Comparison of ENCODE assay signal across 9 cellular contexts in the genomic region with DNA sequence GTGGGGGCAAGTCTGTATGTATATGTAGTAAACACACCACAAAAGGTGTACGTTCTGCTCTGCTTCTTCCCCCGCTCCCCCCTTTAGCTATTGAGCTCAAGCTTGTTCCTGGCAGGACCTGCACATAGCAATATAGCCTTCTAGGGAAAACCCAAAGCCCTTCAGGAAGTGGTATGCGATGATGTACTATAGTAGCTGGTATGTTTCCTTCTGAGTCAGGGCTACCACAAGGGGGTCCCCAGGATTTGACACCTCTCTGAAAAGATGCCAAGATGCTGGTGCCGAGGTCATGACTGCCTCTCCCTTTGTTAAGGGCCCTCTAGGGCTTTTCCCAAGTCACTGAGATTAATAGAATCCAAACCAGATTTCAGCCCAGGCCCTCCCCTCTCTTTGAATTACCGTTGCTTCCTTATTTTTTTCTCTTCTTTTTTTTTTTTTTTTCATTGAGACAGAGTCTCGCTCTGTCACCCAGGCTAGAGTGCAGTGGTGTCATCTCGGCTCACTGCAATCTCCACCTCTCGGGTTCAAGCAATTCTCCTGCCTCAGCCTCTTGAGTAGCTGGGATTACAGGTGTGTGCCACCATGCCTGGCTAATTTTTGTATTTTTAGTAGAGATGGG.
DNase-seq lines count a peak whose midpoint lies in the region; ATAC-seq and TF ChIP-seq lines count a peak whose summit lies in the region.
"Had no signal": no experiment of that assay in that cellular context is flagged by ENCODE, and none has a peak within 500 bp of the region (broad histone marks: within the 10 kb centered on the region; RNA-seq: fewer than 3 reads in every experiment).

No MANE protein-coding gene starts in this region.

- intact Hi-C loops in cardiac septum (cut with DNase I), result no loop called here

- peaks cover 3% of the 10 kb centered on the region for H3K9me3 Mint-ChIP-seq in glutamatergic neuron (ENCODE audit: unreplicated experiment)

- ATAC-seq in GM19438 (IDR thresholded peaks at IDR 0.05; ENCODE audit: low read depth, unreplicated experiment) (peak; percentile 89), HG03432 (IDR thresholded peaks at IDR 0.05; ENCODE audit: unreplicated experiment) (peak; percentile 96)
- ATAC-seq: Panc1 had no signal

- H3K27ac Mint-ChIP-seq in glutamatergic neuron (ENCODE audit: unreplicated experiment), result no peak overlapping the region

- H3K27me3 Mint-ChIP-seq in glutamatergic neuron (ENCODE audit: unreplicated experiment), result no peaks in the 10 kb centered on the region

- peaks cover 12% of the 10 kb centered on the region for H3K36me3 Mint-ChIP-seq in glutamatergic neuron (ENCODE audit: unreplicated experiment)

- TF ChIP-seq CTCF in glutamatergic neuron (IDR thresholded peaks at IDR 0.05; ENCODE audit: partially characterized antibody, unreplicated experiment), result no peak

- H3K4me1 Mint-ChIP-seq in glutamatergic neuron (ENCODE audit: low read depth, unreplicated experiment), result no peaks in the 10 kb centered on the region

- DNase-seq in activated T-helper 9 cell treated with anti-CD3 and anti-CD28 coated beads, Interleukin-2, amount 50 U/mL, for 16 hours (ENCODE audit: low read depth), result peak; percentile 57
- DNase-seq in stimulated activated CD8-positive, alpha-beta memory T cell treated with anti-CD3 and anti-CD28 coated beads, Interleukin-12 subunit alpha, Interleukin-12 subunit beta, amount 100 ng/mL, for 24 hours (ENCODE audit: extremely low read depth), result peak; percentile 48
- DNase-seq in NCI-H774 (lab: John Stamatoyannopoulos, UW), result no peak
- no peak for DNase-seq in cardiac septum (ENCODE audit: low spot score)
- no peak for DNase-seq in glutamatergic neuron
- DNase-seq in NCI-H128 (lab: John Stamatoyannopoulos, UW; ENCODE audit: unreplicated experiment), result no peak

- H3K4me3 Mint-ChIP-seq in glutamatergic neuron (ENCODE audit: unreplicated experiment), result no peak overlapping the region

Comparison
In these comparisons a context has a peak if more than half of its experiments do, and no peak if none do; other contexts are left out.
1. DNase-seq: peak in activated T-helper 9 cell treated with anti-CD3 and anti-CD28 coated beads, Interleukin-2, amount 50 U/mL, for 16 hours (single experiment) and stimulated activated CD8-positive, alpha-beta memory T cell treated with anti-CD3 and anti-CD28 coated beads, Interleukin-12 subunit alpha, Interleukin-12 subunit beta, amount 100 ng/mL, for 24 hours (single experiment); none in NCI-H774 (single experiment), cardiac septum (single experiment), glutamatergic neuron (single experiment) and NCI-H128 (single experiment).